In the genomic region with DNA sequence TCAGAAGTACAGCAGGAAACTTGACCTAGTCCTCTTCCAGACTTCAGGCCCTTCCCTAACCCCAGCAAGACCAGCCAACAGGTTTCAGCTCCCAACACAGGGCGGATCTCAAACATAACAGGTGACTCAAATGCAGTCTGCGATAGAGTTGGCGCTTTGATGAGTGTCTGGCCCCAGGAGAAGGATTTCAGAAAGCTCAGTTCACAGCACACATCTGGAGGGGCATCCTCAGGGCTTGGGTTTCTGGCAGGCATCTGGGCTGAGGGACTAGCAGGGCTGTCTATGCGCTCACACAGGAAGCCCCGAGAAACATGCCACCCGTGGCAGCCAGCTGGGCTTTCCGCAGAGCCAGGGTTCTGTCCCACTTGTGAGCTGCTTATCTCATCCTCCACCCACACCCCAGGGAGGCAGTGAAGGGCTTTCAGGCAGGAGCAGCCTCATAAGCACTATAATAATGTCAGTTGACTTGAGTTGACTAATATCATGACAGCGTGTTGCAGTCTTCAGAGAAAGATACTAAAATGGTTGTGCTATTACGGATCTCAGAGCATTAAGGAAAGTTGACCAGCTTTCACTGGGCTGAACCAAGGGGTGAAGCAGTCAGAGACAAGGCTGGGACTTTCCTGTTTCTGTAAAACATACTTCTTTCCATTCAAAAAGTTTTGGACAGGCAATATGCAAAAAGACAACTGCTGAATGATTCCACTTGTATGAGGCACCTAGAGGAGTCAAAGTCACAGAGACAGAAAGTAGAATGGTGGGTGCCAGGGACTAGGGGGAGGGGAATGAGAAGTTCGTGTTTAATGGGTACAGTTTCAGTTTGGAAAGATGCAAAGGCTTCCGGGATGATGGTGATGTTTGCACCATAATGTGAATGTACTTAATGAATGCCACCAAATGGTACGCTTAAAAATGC, we compare ENCODE assay signal across 2 cellular contexts.
TF ChIP-seq lines count a peak whose summit lies in the region.

No MANE protein-coding gene starts in this region.

TF ChIP-seq in SK-N-SH, 30 proteins besides CTCF, POLR2A, EP300 and RAD21 (continued from another document):
- TF ChIP-seq ZBTB33 (IDR thresholded peaks at IDR 0.05; ENCODE audit: borderline replicate concordance, low read depth) (no peak), POLR2AphosphoS5 (IDR thresholded peaks at IDR 0.05; ENCODE audit: low read depth, low read length) (no peak), JUND (IDR thresholded peaks at IDR 0.05) (no peak), MAX (IDR thresholded peaks at IDR 0.05; ENCODE audit: low read depth) (no peak), FOXJ3 (CRISPR knock-in tag; IDR thresholded peaks at IDR 0.05) (no peak), RCOR1 (IDR thresholded peaks at IDR 0.05; ENCODE audit: low read length) (no peak), TCF12 (IDR thresholded peaks at IDR 0.05) (no peak), PBX3 (IDR thresholded peaks at IDR 0.05) (no peak)
- TF ChIP-seq, protein P1, sequence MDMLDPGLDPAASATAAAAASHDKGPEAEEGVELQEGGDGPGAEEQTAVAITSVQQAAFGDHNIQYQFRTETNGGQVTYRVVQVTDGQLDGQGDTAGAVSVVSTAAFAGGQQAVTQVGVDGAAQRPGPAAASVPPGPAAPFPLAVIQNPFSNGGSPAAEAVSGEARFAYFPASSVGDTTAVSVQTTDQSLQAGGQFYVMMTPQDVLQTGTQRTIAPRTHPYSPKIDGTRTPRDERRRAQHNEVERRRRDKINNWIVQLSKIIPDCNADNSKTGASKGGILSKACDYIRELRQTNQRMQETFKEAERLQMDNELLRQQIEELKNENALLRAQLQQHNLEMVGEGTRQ (IDR thresholded peaks at IDR 0.05; ENCODE audit: borderline replicate concordance, low read depth, low read length), result no peak

TF ChIP-seq in SK-N-SH treated with all-trans-retinoic acid at 6 μM for 48 hours, 23 proteins besides CTCF, POLR2A, EP300 and RAD21 (continued from another document):
- TF ChIP-seq TSHZ2 (CRISPR knock-in tag; IDR thresholded peaks at IDR 0.05), result no peak
- no peak for TF ChIP-seq OSR1 (CRISPR knock-in tag; IDR thresholded peaks at IDR 0.05)
- TF ChIP-seq ESRRG (CRISPR knock-in tag; IDR thresholded peaks at IDR 0.05), result no peak
- TF ChIP-seq ZFP3 (CRISPR knock-in tag; IDR thresholded peaks at IDR 0.05), result no peak
- no peak for TF ChIP-seq TOX (CRISPR knock-in tag; IDR thresholded peaks at IDR 0.05; ENCODE audit: borderline replicate concordance)
- no peak for TF ChIP-seq CSDC2 (CRISPR knock-in tag; IDR thresholded peaks at IDR 0.05)
- TF ChIP-seq ISL1 (CRISPR knock-in tag; IDR thresholded peaks at IDR 0.05), result no peak
- TF ChIP-seq ZFP30 (CRISPR knock-in tag; IDR thresholded peaks at IDR 0.05), result no peak
- TF ChIP-seq, protein P2, sequence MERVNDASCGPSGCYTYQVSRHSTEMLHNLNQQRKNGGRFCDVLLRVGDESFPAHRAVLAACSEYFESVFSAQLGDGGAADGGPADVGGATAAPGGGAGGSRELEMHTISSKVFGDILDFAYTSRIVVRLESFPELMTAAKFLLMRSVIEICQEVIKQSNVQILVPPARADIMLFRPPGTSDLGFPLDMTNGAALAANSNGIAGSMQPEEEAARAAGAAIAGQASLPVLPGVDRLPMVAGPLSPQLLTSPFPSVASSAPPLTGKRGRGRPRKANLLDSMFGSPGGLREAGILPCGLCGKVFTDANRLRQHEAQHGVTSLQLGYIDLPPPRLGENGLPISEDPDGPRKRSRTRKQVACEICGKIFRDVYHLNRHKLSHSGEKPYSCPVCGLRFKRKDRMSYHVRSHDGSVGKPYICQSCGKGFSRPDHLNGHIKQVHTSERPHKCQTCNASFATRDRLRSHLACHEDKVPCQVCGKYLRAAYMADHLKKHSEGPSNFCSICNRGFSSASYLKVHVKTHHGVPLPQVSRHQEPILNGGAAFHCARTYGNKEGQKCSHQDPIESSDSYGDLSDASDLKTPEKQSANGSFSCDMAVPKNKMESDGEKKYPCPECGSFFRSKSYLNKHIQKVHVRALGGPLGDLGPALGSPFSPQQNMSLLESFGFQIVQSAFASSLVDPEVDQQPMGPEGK (CRISPR knock-in tag; IDR thresholded peaks at IDR 0.05; ENCODE audit: borderline replicate concordance), result no peak
- TF ChIP-seq ZNF70 (CRISPR knock-in tag; IDR thresholded peaks at IDR 0.05), result no peak
- TF ChIP-seq RARB (CRISPR knock-in tag; IDR thresholded peaks at IDR 0.05), result no peak
- TF ChIP-seq POU6F1 (CRISPR knock-in tag; IDR thresholded peaks at IDR 0.05; ENCODE audit: borderline replicate concordance, low read depth), result no peak
- no peak for TF ChIP-seq PPARA (CRISPR knock-in tag; IDR thresholded peaks at IDR 0.05; ENCODE audit: borderline replicate concordance)
- TF ChIP-seq ZC3H10 (CRISPR knock-in tag; IDR thresholded peaks at IDR 0.05), result no peak
- no peak for TF ChIP-seq ZNF565 (CRISPR knock-in tag; conservative IDR thresholded peaks at IDR 0.05; ENCODE audit: low read depth)
- no peak for TF ChIP-seq GLIS3 (CRISPR knock-in tag; IDR thresholded peaks at IDR 0.05)
- TF ChIP-seq ZNF8 (CRISPR knock-in tag; IDR thresholded peaks at IDR 0.05), result no peak
- no peak for TF ChIP-seq BACH2 (CRISPR knock-in tag; IDR thresholded peaks at IDR 0.05; ENCODE audit: borderline replicate concordance)
TF ChIP-seq in SK-N-SH treated with all-trans-retinoic acid at 6 μM for 48 hours: peak in this region for 0.
